9 cellular contexts compared by ENCODE assay signal in the genomic region with DNA sequence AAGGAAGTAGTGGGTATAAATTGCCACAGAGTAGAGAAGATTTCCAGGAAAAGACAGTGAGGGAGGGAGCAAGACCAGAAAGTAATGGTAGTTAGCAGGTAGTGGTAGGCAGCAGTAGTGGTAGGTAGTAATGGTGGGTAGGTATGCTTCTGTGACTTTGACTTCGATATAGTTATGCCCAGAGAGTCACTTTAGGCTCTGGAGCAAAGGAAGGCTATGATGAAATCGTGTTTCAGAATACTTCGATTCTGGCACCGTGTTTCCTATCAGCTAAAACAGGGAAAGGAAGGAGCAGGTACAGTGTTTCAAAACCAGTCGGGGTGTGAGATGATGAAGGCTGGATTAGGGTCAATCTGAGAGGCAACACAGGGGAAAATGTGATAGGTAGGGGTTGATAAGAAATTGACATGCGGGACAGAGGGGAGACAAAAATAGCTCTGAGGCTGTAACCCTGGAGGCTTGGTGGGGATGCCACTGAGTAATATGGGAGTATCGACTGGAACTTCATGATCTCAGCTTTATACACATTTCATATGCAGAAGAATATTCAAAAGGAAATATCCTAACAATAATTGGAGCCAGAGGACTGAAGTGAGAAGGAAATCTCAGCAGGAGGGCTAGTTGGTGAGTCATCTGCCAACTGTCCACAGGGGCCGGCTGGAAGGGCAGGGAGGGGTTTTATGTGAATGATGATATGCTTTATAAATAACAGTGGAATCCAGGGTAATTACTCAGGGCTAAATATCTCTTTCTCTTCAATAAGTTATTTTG. TPM values are rescaled to one million over a fixed set of nuclear protein-coding genes. Genes with fewer than 3 reads are reported as not detected.
DNase-seq lines count a peak whose midpoint lies in the region; ATAC-seq and TF ChIP-seq lines count a peak whose summit lies in the region.
"Had no signal": no experiment of that assay in that cellular context is flagged by ENCODE, and none has a peak within 500 bp of the region (broad histone marks: within the 10 kb centered on the region; RNA-seq: fewer than 3 reads in every experiment).

No MANE protein-coding gene starts in this region.

- no peaks in the 10 kb centered on the region for H3F3A ChIP-seq in smooth muscle cell (ENCODE audit: low read depth)

- H3K36me3 ChIP-seq in SJCRH30 (no peaks in the 10 kb centered on the region; the same call in 1 of the 2 replicates), smooth muscle cell (ENCODE audit: low read depth) (no peaks in the 10 kb centered on the region)
- H3K36me3 ChIP-seq: tibial nerve had no signal

- peak overlapping the region; percentile 77 for H3K27ac ChIP-seq in SJCRH30
- H3K27ac ChIP-seq in smooth muscle cell (ENCODE audit: low read depth): peak overlapping the region; percentile 41
- H3K27ac ChIP-seq: tibial nerve had no signal

- peak overlapping the region; percentile 38 for H3K4me2 ChIP-seq in smooth muscle cell

- no peak for ATAC-seq in GM19463 (IDR thresholded peaks at IDR 0.05; ENCODE audit: unreplicated experiment)
- no peak for ATAC-seq in HG03571 (IDR thresholded peaks at IDR 0.05; ENCODE audit: unreplicated experiment)
- no peak for ATAC-seq in HG03432 (IDR thresholded peaks at IDR 0.05; ENCODE audit: unreplicated experiment)

- H3K4me3 ChIP-seq in SJCRH30 (peak overlapping the region; percentile 7), fibroblast of the aortic adventitia (ENCODE audit: low read depth, low read length) (no peak overlapping the region), smooth muscle cell (no peak overlapping the region)
- H3K4me3 ChIP-seq: tibial nerve had no signal

- TF ChIP-seq CTCF in fibroblast of the aortic adventitia (IDR thresholded peaks at IDR 0.05; ENCODE audit: insufficient read depth, low read length) (no peak), smooth muscle cell (IDR thresholded peaks at IDR 0.05; ENCODE audit: borderline replicate concordance, insufficient read depth, poor library complexity, severe bottlenecking) (no peak)

- H3K9me3 ChIP-seq in SJCRH30 (replicated peaks) (no peaks in the 10 kb centered on the region; the same call in 1 of the 2 replicates), smooth muscle cell (replicated peaks; ENCODE audit: low read depth) (no peaks in the 10 kb centered on the region)
- H3K9me3 ChIP-seq: tibial nerve had no signal

- H3K9ac ChIP-seq in smooth muscle cell (ENCODE audit: low read depth): peak overlapping the region; percentile 43

- H3K27me3 ChIP-seq in SJCRH30: no peaks in the 10 kb centered on the region
- no peaks in the 10 kb centered on the region for H3K27me3 ChIP-seq in smooth muscle cell (ENCODE audit: low read depth)
- H3K27me3 ChIP-seq: tibial nerve had no signal

- 78% methylated on average over 8 of the region's 8 CpGs for WGBS in smooth muscle cell (ENCODE audit: low lambda C conversion rate)

- H3K4me1 ChIP-seq in SJCRH30 (peaks cover 29% of the 10 kb centered on the region), smooth muscle cell (ENCODE audit: low read depth) (peaks cover 15% of the 10 kb centered on the region)
- H3K4me1 ChIP-seq: tibial nerve had no signal

- H4K20me1 ChIP-seq in smooth muscle cell (ENCODE audit: low read depth): no peaks in the 10 kb centered on the region

- no peaks in the 10 kb centered on the region for H3K79me2 ChIP-seq in smooth muscle cell (ENCODE audit: low read depth)

- DNase-seq in NCI-H1092 treated with DMSO at 0.1 percent for 48 hours (lab: John Stamatoyannopoulos, UW): peak; percentile 2
- no peak for DNase-seq in NCI-H1092 (lab: John Stamatoyannopoulos, UW)
- peak; percentile 79 to 81 for DNase-seq in SJCRH30
- DNase-seq in fibroblast of the aortic adventitia (ENCODE audit: low read depth): peak; percentile 94
- no peak for DNase-seq in smooth muscle cell (lab: John Stamatoyannopoulos, UW; ENCODE audit: unreplicated experiment)

- no peak overlapping the region for H2AFZ ChIP-seq in smooth muscle cell (ENCODE audit: low read depth)

RNA-seq across cellular contexts. Expression of gene TRIM45, which starts 25.2 kb away (rescaled TPM):
- 15.9 and 16.1 TPM in 2 replicates for total RNA-seq in SJCRH30 (2014; rRNA removed; shearing (Covaris generic))
- total RNA-seq in fibroblast of the aortic adventitia (ENCODE audit: low replicate concordance) (3.3 and 8.1 TPM in 2 replicates), smooth muscle cell (3.5 and 4.4 TPM in 2 replicates)
- polyA plus RNA-seq in smooth muscle cell: 4.6 and 6.4 TPM in 2 replicates

Comparison
In these comparisons a context has a peak if more than half of its experiments do, and no peak if none do; other contexts are left out.
1. DNase-seq: peak in NCI-H1092 treated with DMSO at 0.1 percent for 48 hours (single experiment), SJCRH30 (2 of 2) and fibroblast of the aortic adventitia (single experiment); none in NCI-H1092 (single experiment) and smooth muscle cell (single experiment).